19 cellular contexts compared by ENCODE assay signal in genomic region chr3:127264794-127265514, GRCh38. TPM values are rescaled to one million over a fixed set of nuclear protein-coding genes. Genes with fewer than 3 reads are reported as not detected.
A peak's percentile ranks its signal among the peaks of the same experiment; 100 is the strongest.
DNase-seq lines count a peak whose midpoint lies in the region; ATAC-seq, FAIRE-seq and TF ChIP-seq lines count a peak whose summit lies in the region.
"Had no signal": no experiment of that assay in that cellular context is flagged by ENCODE, and none has a peak within 500 bp of the region (broad histone marks: within the 10 kb centered on the region; RNA-seq: fewer than 3 reads in every experiment).

No MANE protein-coding gene starts in this region.

- CTCF ChIA-PET in H1 (lab: Charles Lee; ENCODE audit: partially characterized antibody): interaction anchor here (1.0 to 1.6 kb wide), 3 partner anchors 39 to 284 kb away, joined by 4 read pairs; no protein-coding TSS in a partner anchor

- H2AFZ ChIP-seq in H9 (ENCODE audit: low read length): no peak overlapping the region
- no peak overlapping the region for H2AFZ ChIP-seq in H1 (ENCODE audit: low read length)

- H3K9ac ChIP-seq in H9 (ENCODE audit: extremely low read depth, insufficient read length, low read length): no peak overlapping the region
- no peak overlapping the region for H3K9ac ChIP-seq in H1 (replicated peaks in 1 of 4; ENCODE audit: extremely low read depth in 1 of 4, low read depth in 3 of 4, low read length in 3 of 4)

- H3K4me3 Mint-ChIP-seq in H9: no peak overlapping the region
- no peak overlapping the region for H3K4me3 Mint-ChIP-seq in osteocyte (ENCODE audit: unreplicated experiment)
- H3K4me3 Mint-ChIP-seq: CD8-positive, alpha-beta T cell; IgD-negative memory B cell had no signal

- TF ChIP-seq CTCF in H9 (conservative IDR thresholded peaks at IDR 0.05) (no peak), H1 (IDR thresholded peaks at IDR 0.05; ENCODE audit: control extremely low read depth in 1 of 3, insufficient read depth in 1 of 3, low read depth in 1 of 3, low read length in 3 of 3) (no peak), osteocyte (IDR thresholded peaks at IDR 0.05) (no peak)

- H3K27me3 Mint-ChIP-seq in H9 (ENCODE audit: low read depth) (peaks cover 13% of the 10 kb centered on the region), osteocyte (ENCODE audit: unreplicated experiment) (peaks cover 4% of the 10 kb centered on the region)
- H3K27me3 Mint-ChIP-seq: IgD-negative memory B cell had no signal

- no peak overlapping the region for H2AK5ac ChIP-seq in H9 (ENCODE audit: insufficient read length, low read length)
- H2AK5ac ChIP-seq in H1 (ENCODE audit: low read depth, low read length): no peak overlapping the region

- POLR2A ChIA-PET in H1 (lab: Charles Lee; ENCODE audit: partially characterized antibody): no interaction called here

- H3K36me3 Mint-ChIP-seq in H9 (ENCODE audit: insufficient read depth in 1 of 3, low read depth in 3 of 3): peaks cover 0 to 8% (median 7%) of the 10 kb centered on the region in 3 experiments; a peak in 3 of 7 replicates
- H3K36me3 Mint-ChIP-seq in osteocyte (ENCODE audit: unreplicated experiment): no peaks in the 10 kb centered on the region
- H3K36me3 Mint-ChIP-seq in activated naive CD4-positive, alpha-beta T cell treated with anti-CD3 and anti-CD28 coated beads, Interleukin-2, amount 50 U/mL, for 72 hours: peaks cover 0 to 7% of the 10 kb centered on the region in 2 donors
- H3K36me3 Mint-ChIP-seq: CD8-positive, alpha-beta T cell had no signal

- no peak for FAIRE-seq in H1 (lab: Jason Lieb, UNC)
- FAIRE-seq: A549, GM12892, H54 had no signal

- WGBS in H9 (ENCODE audit: extremely low coverage, insufficient read length, low lambda C conversion rate): no CpG with 5 or more reads among the region's 11 CpGs
- 95% methylated on average over 11 of the region's 11 CpGs; no CpG with 5 or more reads in 1 of the 2 experiments for WGBS in H1 (ENCODE audit: extremely low coverage in 1 of 2, insufficient coverage in 1 of 2, insufficient read length in 1 of 2, insufficient replicate concordance in 2 of 2, low coverage in 1 of 2, low lambda C conversion rate in 2 of 2, missing lambda C conversion rate in 1 of 2), 2 experiments

- H3K18ac ChIP-seq in H9 (ENCODE audit: insufficient read length, low read depth, low read length) (no peak overlapping the region), H1 (ENCODE audit: extremely low read depth, low read length) (no peak overlapping the region)

- peak; percentile 58 for DNase-seq in cardiac septum (ENCODE audit: low spot score)
- DNase-seq in Right ventricle myocardium inferior (ENCODE audit: missing footprints): no peak
- no peak for DNase-seq in H9
- no peak for DNase-seq in H1 (ENCODE audit: low read depth in 1 of 2, low spot score in 2 of 2)
- peak; percentile 76 for DNase-seq in osteocyte (ENCODE audit: extremely low spot score, unreplicated experiment)
- no peak for DNase-seq in activated naive CD4-positive, alpha-beta T cell treated with anti-CD3 and anti-CD28 coated beads, Interleukin-2, amount 50 U/mL, for 72 hours (ENCODE audit: low spot score in 2 of 2)
- DNase-seq: BE2C; CD8-positive, alpha-beta T cell; COR-L47; DND-41; GDM1 had no signal

- no peak for TF ChIP-seq RAD21 in H1 (IDR thresholded peaks at IDR 0.05 in 1 of 2, conservative IDR thresholded peaks at IDR 0.05 in 1 of 2; ENCODE audit: low read depth in 2 of 2, low read length in 2 of 2)

- H3K36me3 ChIP-seq in H1 (ENCODE audit: control insufficient read depth in 2 of 4, insufficient read depth in 4 of 4, low read length in 3 of 4): no peaks in the 10 kb centered on the region
- H3K36me3 ChIP-seq: BE2C had no signal

- H3K56ac ChIP-seq in H9 (ENCODE audit: insufficient read length, low read depth, low read length): no peak overlapping the region
- no peak overlapping the region for H3K56ac ChIP-seq in H1 (replicated peaks; ENCODE audit: insufficient read length, low read depth, low read length)

- H2BK20ac ChIP-seq in H9 (ENCODE audit: low read depth, low read length, poor library complexity, severe bottlenecking) (no peak overlapping the region), H1 (ENCODE audit: low read length) (no peak overlapping the region)

- no peaks in the 10 kb centered on the region for H3K4me1 ChIP-seq in H9 (ENCODE audit: insufficient read depth, low read length)
- no peaks in the 10 kb centered on the region for H3K4me1 ChIP-seq in H1 (replicated peaks in 1 of 4; ENCODE audit: control insufficient read depth in 3 of 4, insufficient read depth in 4 of 4, low read length in 3 of 4)
- H3K4me1 ChIP-seq: A549, BE2C had no signal

- peaks cover 18 to 19% of the 10 kb centered on the region in 2 experiments for H3K9me3 Mint-ChIP-seq in H9
- peaks cover 15% of the 10 kb centered on the region for H3K9me3 Mint-ChIP-seq in osteocyte (ENCODE audit: unreplicated experiment)
- peaks cover 11 to 12% of the 10 kb centered on the region in 2 donors for H3K9me3 Mint-ChIP-seq in activated naive CD4-positive, alpha-beta T cell treated with anti-CD3 and anti-CD28 coated beads, Interleukin-2, amount 50 U/mL, for 72 hours

- H4K91ac ChIP-seq in H9 (ENCODE audit: insufficient read length, low read depth, low read length) (no peak overlapping the region), H1 (replicated peaks; ENCODE audit: insufficient read length, low read length) (no peak overlapping the region)

- no peak for TF ChIP-seq POLR2A in H1 (IDR thresholded peaks at IDR 0.05; ENCODE audit: control extremely low read depth in 1 of 2, low read depth in 2 of 2, low read length in 2 of 2)

- no peaks in the 10 kb centered on the region for H3K27me3 ChIP-seq in H9 (ENCODE audit: insufficient read depth, low read length)
- no peaks in the 10 kb centered on the region; a peak in 1 of 7 replicates for H3K27me3 ChIP-seq in H1 (replicated peaks in 1 of 4; ENCODE audit: control insufficient read depth in 3 of 4, extremely low read depth in 1 of 4, insufficient read depth in 3 of 4, low read length in 3 of 4)
- H3K27me3 ChIP-seq: BE2C had no signal

- H3K23me2 ChIP-seq in H9 (ENCODE audit: insufficient read length, low read depth, low read length, poor library complexity, severe bottlenecking) (no peaks in the 10 kb centered on the region), H1 (ENCODE audit: low read depth, low read length) (no peaks in the 10 kb centered on the region)

- H3K27ac Mint-ChIP-seq in H9 (peak overlapping the region in 2 of 3 experiments; percentile 16 to 48; a peak in 1 of 7 replicates), osteocyte (ENCODE audit: unreplicated experiment) (no peak overlapping the region)
- H3K27ac Mint-ChIP-seq in activated naive CD4-positive, alpha-beta T cell treated with anti-CD3 and anti-CD28 coated beads, Interleukin-2, amount 50 U/mL, for 72 hours: no peak overlapping the region
- H3K27ac Mint-ChIP-seq: CD8-positive, alpha-beta T cell had no signal

- H4K8ac ChIP-seq in H9 (replicated peaks; ENCODE audit: insufficient read length, low read depth, low read length) (no peak overlapping the region), H1 (ENCODE audit: extremely low read depth, insufficient read depth, low read length) (no peak overlapping the region)

- no peak overlapping the region for H4K5ac ChIP-seq in H9 (ENCODE audit: insufficient read length, low read depth, low read length)
- no peak overlapping the region for H4K5ac ChIP-seq in H1 (ENCODE audit: insufficient read length, low read depth, low read length)

- no peak overlapping the region for H3K27ac ChIP-seq in H9 (ENCODE audit: insufficient read length, low read depth, low read length)
- no peak overlapping the region for H3K27ac ChIP-seq in H1 (ENCODE audit: low read depth, low read length)
- H3K27ac ChIP-seq: A549, C4-2B had no signal

- H3K4me2 ChIP-seq in H9 (ENCODE audit: insufficient read depth, insufficient read length, low read length) (no peak overlapping the region), H1 (ENCODE audit: insufficient read depth in 1 of 2, low read depth in 2 of 2, low read length in 2 of 2) (no peak overlapping the region)
- H3K4me2 ChIP-seq: A549 had no signal

- no peaks in the 10 kb centered on the region for H3K9me3 ChIP-seq in H9 (ENCODE audit: control insufficient read depth, low read depth, low read length)
- peaks cover 8 to 16% of the 10 kb centered on the region in 2 experiments; a peak in 2 of 4 replicates for H3K9me3 ChIP-seq in H1 (ENCODE audit: insufficient read depth in 2 of 2, low read depth in 1 of 2, low read length in 1 of 2)

- H2BK15ac ChIP-seq in H9 (ENCODE audit: low read depth, low read length) (no peak overlapping the region), H1 (ENCODE audit: low read length) (no peak overlapping the region)

- H3K79me2 ChIP-seq in H9 (ENCODE audit: insufficient read depth, low read length): no peaks in the 10 kb centered on the region
- no peaks in the 10 kb centered on the region for H3K79me2 ChIP-seq in H1 (ENCODE audit: control insufficient read depth in 1 of 2, insufficient read depth in 2 of 2, low read length in 2 of 2)

- ATAC-seq in Right ventricle myocardium inferior (no peak), HG02973 (IDR thresholded peaks at IDR 0.05; ENCODE audit: unreplicated experiment) (no peak)
- ATAC-seq in activated naive CD4-positive, alpha-beta T cell treated with anti-CD3 and anti-CD28 coated beads, Interleukin-2, amount 50 U/mL, for 72 hours: no peak
- ATAC-seq: CD8-positive, alpha-beta T cell had no signal

- H2BK5ac ChIP-seq in H9 (ENCODE audit: insufficient read length, low read length) (no peak overlapping the region), H1 (ENCODE audit: low read depth, low read length) (no peak overlapping the region; the same call in 1 of the 2 replicates)

- H3K14ac ChIP-seq in H9 (ENCODE audit: insufficient read depth, low read length): no peak overlapping the region
- no peak overlapping the region for H3K14ac ChIP-seq in H1 (ENCODE audit: insufficient read length)

- H3K79me1 ChIP-seq in H9 (ENCODE audit: insufficient read depth, low read depth, low read length, poor library complexity, severe bottlenecking) (no peaks in the 10 kb centered on the region), H1 (ENCODE audit: low read depth, low read length) (no peaks in the 10 kb centered on the region)

- H3K4me3 ChIP-seq in H1 (ENCODE audit: extremely low read depth in 1 of 4, insufficient read depth in 2 of 4, low read depth in 3 of 4, low read length in 4 of 4): no peak overlapping the region
- H3K4me3 ChIP-seq: A549 had no signal

- no peak overlapping the region for H3T11ph ChIP-seq in H9 (ENCODE audit: low read length)

- TF ChIP-seq EP300 in H1 (IDR thresholded peaks at IDR 0.05; ENCODE audit: borderline replicate concordance in 1 of 2, low read depth in 2 of 2, low read length in 2 of 2): no peak

- H3K4ac ChIP-seq in H9 (ENCODE audit: low read depth, low read length): no peak overlapping the region
- no peak overlapping the region for H3K4ac ChIP-seq in H1 (replicated peaks; ENCODE audit: insufficient read length, low read depth, low read length)

- no peak overlapping the region for H2BK120ac ChIP-seq in H9 (ENCODE audit: low read depth, low read length, poor library complexity, severe bottlenecking)
- no peak overlapping the region for H2BK120ac ChIP-seq in H1 (replicated peaks; ENCODE audit: low read depth, low read length)

- intact Hi-C loops in cardiac septum (cut with DNase I) (no loop called here), Right ventricle myocardium inferior (cut with DNase I) (no loop called here)

- no peaks in the 10 kb centered on the region for H4K20me1 ChIP-seq in H9 (ENCODE audit: control insufficient read depth, insufficient read depth, insufficient read length)
- H4K20me1 ChIP-seq in H1 (replicated peaks in 1 of 2; ENCODE audit: control insufficient read depth in 1 of 2, insufficient read depth in 2 of 2, low read length in 2 of 2): no peaks in the 10 kb centered on the region

- H3K4me1 Mint-ChIP-seq in H9 (peaks cover 0 to 4% of the 10 kb centered on the region in 2 experiments; a peak in 2 of 4 replicates), osteocyte (ENCODE audit: unreplicated experiment) (no peaks in the 10 kb centered on the region)

- H3K23ac ChIP-seq in H9 (ENCODE audit: insufficient read length, low read depth, low read length) (no peak overlapping the region), H1 (ENCODE audit: insufficient read length) (no peak overlapping the region)

- H2BK12ac ChIP-seq in H9 (ENCODE audit: insufficient read length, low read depth, low read length): no peak overlapping the region
- 0 out of 2 replicates have a peak overlapping the region, but pooled peaks have one; percentile 27 for H2BK12ac ChIP-seq in H1 (ENCODE audit: low read depth, low read length)

RNA-seq across cellular contexts. Expression of gene PRR20G, which starts 22.9 kb away (rescaled TPM):
- total RNA-seq in cardiac septum (not detected), Right ventricle myocardium inferior (not detected), H9 (2021) (0.26 and 0.35 TPM in 2 replicates), osteocyte (not detected in 2 replicates)
- not detected in 2 replicates for total RNA-seq in H1 (2021; fragmentation: NEBNext Ultra II Directional; extraction: Animal tissue kit (Norgen Biotek cat#: 25700))
- polyA plus RNA-seq in H1 (2011; rRNA removed): 0.24 and 0.67 TPM in 2 replicates
- polyA plus RNA-seq in H1 (2011; cell fraction: cytosol; rRNA removed): 0.23 TPM
- polyA plus RNA-seq in H1 (2011; cell fraction: nucleus; rRNA removed): 0.41 TPM
- 0.15 to 0.44 TPM (median 0.23 TPM) in 4 replicates for polyA plus RNA-seq in H1 (2012, experiment 1 of 2)
- polyA plus RNA-seq in H1 (2012, experiment 2 of 2): 0.24 TPM
- polyA plus RNA-seq in H1 (2013, experiment 1 of 2): 0.20 TPM
- 0.17 TPM for polyA plus RNA-seq in H1 (2013, experiment 2 of 2)
- 0.17 TPM in 1 of 2 replicates, not detected in the other for polyA minus RNA-seq in H1 (2011; rRNA and poly(A)+ RNA removed)
- polyA minus RNA-seq in H1 (2011; cell fraction: cytosol; rRNA and poly(A)+ RNA removed): not detected
- polyA minus RNA-seq in H1 (2011; cell fraction: nucleus; rRNA and poly(A)+ RNA removed): not detected
- not detected for total RNA-seq in activated naive CD4-positive, alpha-beta T cell treated with anti-CD3 and anti-CD28 coated beads, Interleukin-2, amount 50 U/mL, for 72 hours
- total RNA-seq: CD8-positive, alpha-beta T cell; HT1080 had no signal
- polyA plus RNA-seq: A549, AG04450, IgD-negative memory B cell had no signal

Comparison
In these comparisons a context has a peak if more than half of its experiments do, and no peak if none do; other contexts are left out.
1. DNase-seq: peak in cardiac septum (single experiment) and osteocyte (single experiment); none in Right ventricle myocardium inferior (single experiment), H9 (single experiment), H1 (0 of 2) and activated naive CD4-positive, alpha-beta T cell treated with anti-CD3 and anti-CD28 coated beads, Interleukin-2, amount 50 U/mL, for 72 hours (0 of 2).
2. H3K27ac Mint-ChIP-seq: peak in H9 (2 of 3); none in osteocyte (single experiment) and activated naive CD4-positive, alpha-beta T cell treated with anti-CD3 and anti-CD28 coated beads, Interleukin-2, amount 50 U/mL, for 72 hours (0 of 2).